In genomic region chr9:120308495-120308894, GRCh38 we compare ENCODE assay signal across 28 cellular contexts.
A peak's percentile ranks its signal among the peaks of the same experiment; 100 is the strongest.
DNase-seq lines count a peak whose midpoint lies in the region; ATAC-seq lines count a peak whose summit lies in the region.
"Had no signal": no experiment of that assay in that cellular context is flagged by ENCODE, and none has a peak within 500 bp of the region (broad histone marks: within the 10 kb centered on the region; RNA-seq: fewer than 3 reads in every experiment).

No MANE protein-coding gene starts in this region.

- POLR2A ChIA-PET in activated CD4-positive, alpha-beta memory T cell treated with anti-CD3 and anti-CD28 coated beads for 36 hours (lab: Charles Lee): no interaction called here

- peaks cover 4% of the 10 kb centered on the region for H3K27me3 Mint-ChIP-seq in activated CD4-positive, alpha-beta memory T cell treated with anti-CD3 and anti-CD28 coated beads for 36 hours
- H3K27me3 Mint-ChIP-seq: CD4-positive, CD25-positive, alpha-beta regulatory T cell had no signal

- intact Hi-C loops in activated CD4-positive, alpha-beta memory T cell treated with anti-CD3 and anti-CD28 coated beads for 36 hours (cut with micrococcal nuclease): no loop called here

- CTCF ChIA-PET in activated CD4-positive, alpha-beta memory T cell treated with anti-CD3 and anti-CD28 coated beads for 36 hours (lab: Charles Lee): no interaction called here

- H3K9me3 ChIP-seq in Karpas-422 (ENCODE audit: low read length): no peaks in the 10 kb centered on the region
- H3K9me3 ChIP-seq: SJSA1, thyroid gland had no signal

- ATAC-seq in GM18870 (IDR thresholded peaks at IDR 0.05; ENCODE audit: unreplicated experiment): no peak
- no peak for ATAC-seq in HG02588 (IDR thresholded peaks at IDR 0.05; ENCODE audit: unreplicated experiment)
- ATAC-seq: activated CD4-positive, CD25-positive, alpha-beta regulatory T cell treated with anti-CD3 and anti-CD28 coated beads, Interleukin-2, amount 50 U/mL, for 24 hours; stimulated activated naive B cell treated with anti-CD40 and anti-IgM and Interleukin-4, amounts not matched to agents 10 μg/mL and 1 μg/mL and 100 μg/mL, for 72 hours had no signal

- no peak overlapping the region for H3K4me3 Mint-ChIP-seq in activated CD4-positive, alpha-beta memory T cell treated with anti-CD3 and anti-CD28 coated beads for 36 hours
- H3K4me3 Mint-ChIP-seq: CD4-positive, CD25-positive, alpha-beta regulatory T cell; central memory CD8-positive, alpha-beta T cell; natural killer cell treated with Interleukin-12 subunit alpha and Interleukin-12 subunit beta and Interleukin-15 and Interleukin-18, amount 100 ng/mL, for 72 hours; stimulated activated naive B cell treated with anti-CD40 and anti-IgM and Interleukin-4, amounts not matched to agents 10 μg/mL and 1 μg/mL and 100 μg/mL, for 72 hours had no signal

- H3K4me1 Mint-ChIP-seq in activated CD4-positive, alpha-beta memory T cell treated with anti-CD3 and anti-CD28 coated beads for 36 hours (ENCODE audit: low read depth): no peaks in the 10 kb centered on the region
- H3K4me1 Mint-ChIP-seq: CD4-positive, CD25-positive, alpha-beta regulatory T cell; central memory CD8-positive, alpha-beta T cell; stimulated activated naive B cell treated with anti-CD40 and anti-IgM and Interleukin-4, amounts not matched to agents 10 μg/mL and 1 μg/mL and 100 μg/mL, for 72 hours had no signal

- no peak overlapping the region for H3K4me3 ChIP-seq in Karpas-422 (ENCODE audit: low read length)
- H3K4me3 ChIP-seq: dorsolateral prefrontal cortex, GM23248, SJSA1, thyroid gland had no signal

- no peaks in the 10 kb centered on the region for H3K9me2 ChIP-seq in Karpas-422 (replicated peaks; ENCODE audit: insufficient read depth, low read length)

- no peak overlapping the region for H3K27ac ChIP-seq in Karpas-422 (ENCODE audit: low read length)
- H3K27ac ChIP-seq in substantia nigra (ENCODE audit: low read depth, low read length, poor library complexity, severe bottlenecking): no peak overlapping the region
- H3K27ac ChIP-seq: dorsolateral prefrontal cortex, GM23248, SJSA1, thyroid gland had no signal

- no peaks in the 10 kb centered on the region for H3K36me3 Mint-ChIP-seq in activated CD4-positive, alpha-beta memory T cell treated with anti-CD3 and anti-CD28 coated beads for 36 hours
- H3K36me3 Mint-ChIP-seq: CD4-positive, CD25-positive, alpha-beta regulatory T cell; natural killer cell treated with Interleukin-12 subunit alpha and Interleukin-12 subunit beta and Interleukin-15 and Interleukin-18, amount 100 ng/mL, for 72 hours; stimulated activated naive B cell treated with anti-CD40 and anti-IgM and Interleukin-4, amounts not matched to agents 10 μg/mL and 1 μg/mL and 100 μg/mL, for 72 hours had no signal

- H3K4me1 ChIP-seq in Karpas-422 (ENCODE audit: low read length): no peaks in the 10 kb centered on the region
- H3K4me1 ChIP-seq: SJSA1, thyroid gland had no signal

- H3K9ac ChIP-seq in Karpas-422 (ENCODE audit: low read length): no peak overlapping the region
- H3K9ac ChIP-seq: GM23248 had no signal

- H3K36me3 ChIP-seq in Karpas-422 (ENCODE audit: insufficient read depth, low read length): no peaks in the 10 kb centered on the region
- H3K36me3 ChIP-seq: SJSA1, thyroid gland had no signal

- H3K4me2 ChIP-seq in Karpas-422 (ENCODE audit: low read depth, low read length, poor library complexity, severe bottlenecking): no peak overlapping the region

- no peaks in the 10 kb centered on the region for H3K9me3 Mint-ChIP-seq in activated CD4-positive, alpha-beta memory T cell treated with anti-CD3 and anti-CD28 coated beads for 36 hours
- H3K9me3 Mint-ChIP-seq: central memory CD8-positive, alpha-beta T cell; natural killer cell treated with Interleukin-12 subunit alpha and Interleukin-12 subunit beta and Interleukin-15 and Interleukin-18, amount 100 ng/mL, for 72 hours; stimulated activated naive B cell treated with anti-CD40 and anti-IgM and Interleukin-4, amounts not matched to agents 10 μg/mL and 1 μg/mL and 100 μg/mL, for 72 hours had no signal

- DNase-seq in DMS153 (lab: John Stamatoyannopoulos, UW): peak; percentile 83
- peak; percentile 38 for DNase-seq in Karpas-422
- peak; percentile 35 for DNase-seq in NCI-H774 (lab: John Stamatoyannopoulos, UW)
- peak; percentile 29 for DNase-seq in iPS-NIHi11 (ENCODE audit: low spot score)
- DNase-seq in activated CD4-positive, alpha-beta memory T cell treated with anti-CD3 and anti-CD28 coated beads for 36 hours: no peak
- DNase-seq in substantia nigra (lab: John Stamatoyannopoulos, UW): no peak
- DNase-seq: activated naive CD4-positive, alpha-beta T cell treated with anti-CD3 and anti-CD28 coated beads, Interleukin-2, amount 50 U/mL, for 16 hours; activated T-cell treated with anti-CD3 and anti-CD28 coated beads, Interleukin-2, amount 50 U/mL, for 48 hours; aorta; CD4-positive, CD25-positive, alpha-beta regulatory T cell; DMS 273 treated with DMSO at 0.1 percent for 48 hours; dorsolateral prefrontal cortex; foreskin melanocyte; GM23248; hypothalamus; KBM-7; kidney glomerular epithelial cell; NCI-H2171; posterior cingulate gyrus; stimulated activated CD4-positive, alpha-beta T cell treated with anti-CD3 and anti-CD28 coated beads, Interleukin-1b, Interleukin-23, amount 100 ng/mL, for 48 hours; stimulated activated naive B cell treated with anti-CD40 and anti-IgM and Interleukin-4, amounts not matched to agents 10 μg/mL and 1 μg/mL and 100 μg/mL, for 72 hours; thyroid gland had no signal

- no peak overlapping the region for H3K27ac Mint-ChIP-seq in activated CD4-positive, alpha-beta memory T cell treated with anti-CD3 and anti-CD28 coated beads for 36 hours
- H3K27ac Mint-ChIP-seq: CD4-positive, CD25-positive, alpha-beta regulatory T cell; natural killer cell treated with Interleukin-12 subunit alpha and Interleukin-12 subunit beta and Interleukin-15 and Interleukin-18, amount 100 ng/mL, for 72 hours; stimulated activated naive B cell treated with anti-CD40 and anti-IgM and Interleukin-4, amounts not matched to agents 10 μg/mL and 1 μg/mL and 100 μg/mL, for 72 hours had no signal

- H3K79me2 ChIP-seq in Karpas-422 (ENCODE audit: low read length): no peaks in the 10 kb centered on the region

- H2AFZ ChIP-seq in Karpas-422 (ENCODE audit: low read length): no peak overlapping the region
- H2AFZ ChIP-seq: GM23248 had no signal

- H3K27me3 ChIP-seq in Karpas-422 (ENCODE audit: low read length): no peaks in the 10 kb centered on the region; the same call in 1 of the 2 replicates
- H3K27me3 ChIP-seq: SJSA1, thyroid gland had no signal

- H4K20me1 ChIP-seq in Karpas-422 (ENCODE audit: insufficient read depth, low read depth, low read length): no peaks in the 10 kb centered on the region

Comparison
In these comparisons a context has a peak if more than half of its experiments do, and no peak if none do; other contexts are left out.
1. DNase-seq: peak in DMS153 (single experiment), Karpas-422 (single experiment), NCI-H774 (single experiment) and iPS-NIHi11 (single experiment); none in activated CD4-positive, alpha-beta memory T cell treated with anti-CD3 and anti-CD28 coated beads for 36 hours (single experiment) and substantia nigra (0 of 49).